In genomic region chr6:122808121-122808885, GRCh38 we compare ENCODE assay signal across 33 cellular contexts. TPM values are rescaled to one million over a fixed set of nuclear protein-coding genes. Genes with fewer than 3 reads are reported as not detected.
"Had no signal": no experiment of that assay in that cellular context is flagged by ENCODE, and none has a peak within 500 bp of the region (broad histone marks: within the 10 kb centered on the region; RNA-seq: fewer than 3 reads in every experiment).

No MANE protein-coding gene starts in this region.

- H3K4me1 ChIP-seq: left lung, lower lobe of right lung, right atrium auricular region had no signal

- H3K36me3 ChIP-seq: ovary had no signal

- H3K27me3 ChIP-seq: left lung, ovary, right atrium auricular region, right lobe of liver, transverse colon, upper lobe of left lung, vagina had no signal

- H3K27ac ChIP-seq: lower lobe of right lung, ovary, right atrium auricular region, right lobe of liver, upper lobe of left lung, vagina had no signal

- H3K4me2 ChIP-seq: smooth muscle cell had no signal

- H3K9me3 ChIP-seq: left lung, lower lobe of right lung, mucosa of descending colon, ovary, right atrium auricular region, right lobe of liver, transverse colon, upper lobe of left lung, vagina had no signal

- H3K4me3 ChIP-seq: left lung, lower lobe of right lung, mucosa of descending colon, ovary, right atrium auricular region, right lobe of liver, smooth muscle cell, transverse colon, upper lobe of left lung, vagina had no signal

- FAIRE-seq: keratinocyte had no signal

- ATAC-seq: left cardiac atrium; left lung; lower lobe of right lung; mucosa of descending colon; naive thymus-derived CD4-positive, alpha-beta T cell; natural killer cell treated with Interleukin-12 subunit alpha and Interleukin-12 subunit beta and Interleukin-15 and Interleukin-18, amount 100 ng/mL, for 72 hours; right lobe of liver; stimulated activated memory B cell treated with anti-CD40 and anti-IgM and Interleukin-4, amounts not matched to agents 10 μg/mL and 1 μg/mL and 100 μg/mL, for 72 hours; stimulated activated naive CD8-positive, alpha-beta T cell treated with anti-CD3 and anti-CD28 coated beads, Interleukin-15, amount 100 ng/mL, for 72 hours had no signal

- DNase-seq: hippocampal formation; kidney glomerular epithelial cell; left cardiac atrium; left lung; lower lobe of right lung; mammary epithelial cell; midbrain; mucosa of descending colon; naive thymus-derived CD4-positive, alpha-beta T cell; ovary; right lobe of liver; stimulated activated CD4-positive, alpha-beta T cell treated with anti-CD3 and anti-CD28 coated beads, Interleukin-1b, Interleukin-23, amount 100 ng/mL, for 48 hours; stimulated activated CD4-positive, alpha-beta T cell treated with anti-CD3 and anti-CD28 coated beads, Interleukin-2, amount 100 ng/mL, for 48 hours; stimulated activated CD4-positive, alpha-beta T cell treated with anti-CD3 and anti-CD28 coated beads, Interleukin-4, amount 100 ng/mL, for 4 hours; stimulated activated CD8-positive, alpha-beta memory T cell treated with anti-CD3 and anti-CD28 coated beads, Interleukin-4, amount 100 ng/mL, for 48 hours; stimulated activated naive CD4-positive, alpha-beta T cell treated with Interleukin-2 at 50 U/mL for 16 hours; stimulated activated naive CD8-positive, alpha-beta T cell treated with anti-CD3 and anti-CD28 coated beads, Interleukin-15, amount 100 ng/mL, for 72 hours; substantia nigra; transverse colon; upper lobe of left lung had no signal

RNA-seq across cellular contexts. Expression of gene SMPDL3A, which starts 19.2 kb away (rescaled TPM):
- polyA plus RNA-seq: naive thymus-derived CD4-positive, alpha-beta T cell had no signal

RNA-seq across cellular contexts. Expression of gene FABP7, which starts 28.8 kb away (rescaled TPM):
- total RNA-seq: left lung; liver; lower lobe of right lung; mammary epithelial cell; mucosa of descending colon; myocyte; naive thymus-derived CD4-positive, alpha-beta T cell; natural killer cell treated with Interleukin-12 subunit alpha and Interleukin-12 subunit beta and Interleukin-15 and Interleukin-18, amount 100 ng/mL, for 72 hours; omental fat pad; ovary; pulmonary artery endothelial cell; renal cortical epithelial cell; right lobe of liver; skeletal muscle tissue; smooth muscle cell; upper lobe of left lung; vagina had no signal
- polyA plus RNA-seq: keratinocyte; liver; mammary epithelial cell; naive thymus-derived CD4-positive, alpha-beta T cell; ovary; smooth muscle cell; urinary bladder had no signal
